Comparison of ENCODE assay signal across 8 cellular contexts in genomic region chr9:33162721-33163311, GRCh38. TPM values are rescaled to one million over a fixed set of nuclear protein-coding genes. Genes with fewer than 3 reads are reported as not detected.
A peak's percentile ranks its signal among the peaks of the same experiment; 100 is the strongest.
DNase-seq lines count a peak whose midpoint lies in the region; ATAC-seq and TF ChIP-seq lines count a peak whose summit lies in the region.

No MANE protein-coding gene starts in this region.

- H3K9me3 ChIP-seq in BLaER1 treated with 17β-estradiol and CSF1 and Interleukin-3, amounts not matched to agents 10 nM and 100 nM (replicated peaks in 1 of 11): no peaks in the 10 kb centered on the region
- H3K9me3 ChIP-seq in MG63: no peaks in the 10 kb centered on the region
- no peaks in the 10 kb centered on the region for H3K9me3 ChIP-seq in neutrophil

- no peaks in the 10 kb centered on the region for H3K27me3 ChIP-seq in BLaER1 treated with 17β-estradiol and CSF1 and Interleukin-3, amounts not matched to agents 10 nM and 100 nM
- H3K27me3 ChIP-seq in MG63: no peaks in the 10 kb centered on the region
- H3K27me3 ChIP-seq in neutrophil: no peaks in the 10 kb centered on the region

- no peak for TF ChIP-seq CTCF in epithelial cell of esophagus (IDR thresholded peaks at IDR 0.05; ENCODE audit: insufficient read depth, low read depth, low read length, missing control alignments)
- TF ChIP-seq CTCF in neutrophil (IDR thresholded peaks at IDR 0.05): no peak

- peak overlapping the region; percentile 90 to 100 (median 96) for H3K4me2 ChIP-seq in BLaER1 treated with 17β-estradiol and CSF1 and Interleukin-3, amounts not matched to agents 10 nM and 100 nM

- H3K9ac ChIP-seq in BLaER1 treated with 17β-estradiol and CSF1 and Interleukin-3, amounts not matched to agents 10 nM and 100 nM: peak overlapping the region in 5 of 11 experiments; percentile 91 to 99 (median 97); a peak in 6 of 22 replicates

- ATAC-seq in HG02884 (IDR thresholded peaks at IDR 0.05; ENCODE audit: unreplicated experiment): no peak

- peaks cover 24 to 58% (median 39%) of the 10 kb centered on the region in 11 experiments; a peak in 20 of 22 replicates for H4K20me1 ChIP-seq in BLaER1 treated with 17β-estradiol and CSF1 and Interleukin-3, amounts not matched to agents 10 nM and 100 nM

- DNase-seq in MG63 (no peak), epithelial cell of esophagus (ENCODE audit: low read depth) (peak; percentile 87), SW480 (ENCODE audit: low spot score) (no peak), GDM1 (lab: John Stamatoyannopoulos, UW) (no peak)
- no peak for DNase-seq in activated CD4-positive, CD25-positive, alpha-beta regulatory T cell treated with anti-CD3 and anti-CD28 coated beads, Interleukin-2, amount 50 U/mL, for 72 hours

- H3K36me3 ChIP-seq in BLaER1 treated with 17β-estradiol and CSF1 and Interleukin-3, amounts not matched to agents 10 nM and 100 nM: no peaks in the 10 kb centered on the region
- H3K36me3 ChIP-seq in MG63: peaks cover 13% of the 10 kb centered on the region; the same call in 1 of the 2 replicates
- no peaks in the 10 kb centered on the region for H3K36me3 ChIP-seq in neutrophil

- peaks cover 61 to 89% (median 85%) of the 10 kb centered on the region in 10 experiments for H3K4me1 ChIP-seq in BLaER1 treated with 17β-estradiol and CSF1 and Interleukin-3, amounts not matched to agents 10 nM and 100 nM
- peaks cover 87 to 88% of the 10 kb centered on the region in 2 experiments for H3K4me1 ChIP-seq in neutrophil (ENCODE audit: control insufficient read depth in 1 of 2, insufficient read depth in 1 of 2, low read depth in 1 of 2, low read length in 1 of 2)

- peak overlapping the region in 5 of 10 experiments; percentile 85 to 99 (median 97); a peak in 8 of 20 replicates for H3K4me3 ChIP-seq in BLaER1 treated with 17β-estradiol and CSF1 and Interleukin-3, amounts not matched to agents 10 nM and 100 nM
- H3K4me3 ChIP-seq in MG63 (peak overlapping the region; percentile 2; the same call in 1 of the 2 replicates), epithelial cell of esophagus (ENCODE audit: low read length) (peak overlapping the region; percentile 95), neutrophil (ENCODE audit: low read depth in 1 of 2, low read length in 1 of 2) (peak overlapping the region in 1 of 2 experiments; percentile 26)

- H3K27ac ChIP-seq in BLaER1 treated with 17β-estradiol and CSF1 and Interleukin-3, amounts not matched to agents 10 nM and 100 nM: peak overlapping the region in 10 of 11 experiments; percentile 2 to 100 (median 90); a peak in 13 of 22 replicates
- H3K27ac ChIP-seq in neutrophil: peak overlapping the region; percentile 99

RNA-seq across cellular contexts. Expression of gene B4GALT1, which starts 4.3 kb away (rescaled TPM):
- total RNA-seq in MG63 (2014; rRNA removed; shearing (Covaris generic); ENCODE audit: low replicate concordance): 31.9 and 35.2 TPM in 2 replicates
